ENCODE assay signal across 26 cellular contexts in the genomic region with DNA sequence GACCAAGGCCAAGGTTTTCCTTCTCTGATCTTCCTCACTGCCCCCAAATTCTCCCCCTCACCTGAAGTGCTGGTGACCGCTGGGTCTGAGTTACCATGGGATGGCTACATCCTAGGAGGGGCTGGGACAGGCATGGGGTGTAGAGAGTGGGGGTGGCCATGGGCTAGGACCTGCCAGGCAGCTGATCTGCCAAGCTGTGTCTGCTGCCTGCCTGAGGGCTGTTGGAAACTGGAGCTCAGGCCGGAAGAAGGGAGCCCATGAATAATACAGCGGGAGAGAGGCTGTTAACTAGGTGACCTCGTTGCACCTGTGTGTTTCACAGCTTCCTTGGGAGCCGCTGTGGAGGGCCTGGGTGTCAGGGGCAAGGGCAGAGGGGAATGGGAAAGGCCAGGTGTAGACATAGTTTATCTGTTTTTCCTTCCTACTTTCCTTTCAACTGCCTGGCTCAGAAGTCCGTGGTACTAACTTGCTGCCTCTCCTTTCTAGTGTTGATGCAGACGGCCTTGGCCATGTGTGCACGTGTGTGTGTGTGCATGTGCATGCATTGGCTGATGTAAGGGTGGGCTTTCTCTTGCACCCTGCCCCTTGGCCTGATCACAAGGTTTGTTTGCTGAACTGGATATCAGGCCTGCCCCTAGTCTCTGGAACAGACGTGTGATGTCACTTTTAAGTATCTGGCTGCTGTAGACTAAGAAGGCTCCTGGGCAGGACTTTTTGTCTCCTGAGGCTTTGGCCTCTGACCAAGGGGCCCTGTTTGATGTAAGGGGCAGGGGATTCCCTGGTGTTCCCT. TPM values are rescaled to one million over a fixed set of nuclear protein-coding genes. Genes with fewer than 3 reads are reported as not detected.
"Had no signal": no experiment of that assay in that cellular context is flagged by ENCODE, and none has a peak within 500 bp of the region (broad histone marks: within the 10 kb centered on the region; RNA-seq: fewer than 3 reads in every experiment).

No MANE protein-coding gene starts in this region.

- DNase-seq: activated B cell treated with CpG ODN at 0.5 μM for 24 hours; activated CD4-positive, alpha-beta T cell treated with anti-CD3 and anti-CD28 coated beads for 1 hour; activated CD4-positive, alpha-beta T cell treated with anti-CD3 and anti-CD28 coated beads, Interleukin-2, amount 10 ng/mL, durations not matched to agents 24 days and 14 days; activated CD4-positive, alpha-beta T cell treated with anti-CD3 and anti-CD28 coated beads, Interleukin-2, amount 50 U/mL, for 48 hours; activated effector memory CD4-positive, alpha-beta T cell treated with Interleukin-2 at 50 U/mL for 16 hours; activated naive CD4-positive, alpha-beta T cell; activated T-cell treated with anti-CD3 and anti-CD28 coated beads, Interleukin-2, amount 50 U/mL, for 1 hour; body of pancreas; central memory CD4-positive, alpha-beta T cell; Karpas-422; MM.1S; NCI-H1105; NCI-H1436; NCI-H1694 treated with DMSO at 0.1 percent for 48 hours; NCI-H2029 treated with DMSO at 0.1 percent for 48 hours; NCI-H510A treated with DMSO at 0.1 percent for 48 hours; NCI-H69; SHP77 treated with DMSO at 0.1 percent for 48 hours; T-helper 17 cell; T-helper 9 cell had no signal

- H3K4me3 Mint-ChIP-seq: activated B cell treated with CpG ODN at 0.5 μM for 24 hours; activated CD4-positive, alpha-beta T cell treated with anti-CD3 and anti-CD28 coated beads, Interleukin-2, amount 10 ng/mL, durations not matched to agents 24 days and 14 days; activated naive CD4-positive, alpha-beta T cell treated with anti-CD3 and anti-CD28 coated beads, Interleukin-2, amount 50 U/mL, for 24 hours; activated T-helper 1 cell treated with anti-CD3 and anti-CD28 coated beads, Interleukin-12 subunit alpha, Interleukin-12 subunit beta, Interleukin-2, Interleukin-4 antibody, amounts not matched to agents 30 ng/mL and 10 ng/mL and 1 ng/mL, durations not matched to agents 14 hours and 24 hours and 36 hours; T-helper 17 cell had no signal

- H3K27ac Mint-ChIP-seq: activated B cell treated with CpG ODN at 0.5 μM for 24 hours; activated CD4-positive, alpha-beta T cell treated with anti-CD3 and anti-CD28 coated beads, Interleukin-2, amount 10 ng/mL, durations not matched to agents 24 days and 14 days; activated naive CD4-positive, alpha-beta T cell treated with anti-CD3 and anti-CD28 coated beads, Interleukin-2, amount 50 U/mL, for 24 hours; activated T-helper 1 cell treated with anti-CD3 and anti-CD28 coated beads, Interleukin-12 subunit alpha, Interleukin-12 subunit beta, Interleukin-2, Interleukin-4 antibody, amounts not matched to agents 30 ng/mL and 10 ng/mL and 1 ng/mL, durations not matched to agents 14 hours and 24 hours and 36 hours; T-helper 17 cell had no signal

- H3K27ac ChIP-seq: ascending aorta, body of pancreas had no signal

- H3K4me1 ChIP-seq: ascending aorta, body of pancreas had no signal

- H3K9me3 ChIP-seq: body of pancreas had no signal

- H3K4me1 Mint-ChIP-seq: activated B cell treated with CpG ODN at 0.5 μM for 24 hours; activated CD4-positive, alpha-beta T cell treated with anti-CD3 and anti-CD28 coated beads, Interleukin-2, amount 10 ng/mL, durations not matched to agents 24 days and 14 days; activated naive CD4-positive, alpha-beta T cell treated with anti-CD3 and anti-CD28 coated beads, Interleukin-2, amount 50 U/mL, for 24 hours had no signal

- ATAC-seq: body of pancreas, K562, T-helper 17 cell had no signal

- FAIRE-seq: bronchial epithelial cell, K562, RCC 7860 had no signal

- H3K27me3 ChIP-seq: ascending aorta, body of pancreas had no signal

RNA-seq across cellular contexts. Expression of a gene that starts 11.9 kb away (rescaled TPM):
- total RNA-seq: bronchial epithelial cell had no signal
